ENCODE assay signal across 8 cellular contexts in genomic region chr4:176340871-176341685, GRCh38. TPM values are rescaled to one million over a fixed set of nuclear protein-coding genes. Genes with fewer than 3 reads are reported as not detected.
A peak's percentile ranks its signal among the peaks of the same experiment; 100 is the strongest.
DNase-seq lines count a peak whose midpoint lies in the region; ATAC-seq, FAIRE-seq and TF ChIP-seq lines count a peak whose summit lies in the region.

No MANE protein-coding gene starts in this region.

- H2AFZ ChIP-seq in OCI-LY7 (ENCODE audit: low read length) = peak overlapping the region; percentile 4; the same call in 1 of the 2 replicates

- H3K4me1 ChIP-seq in A549 (no peaks in the 10 kb centered on the region), OCI-LY7 (ENCODE audit: insufficient read depth, low read length, poor library complexity, severe bottlenecking) (peaks cover 10% of the 10 kb centered on the region)

- no peaks in the 10 kb centered on the region for H3K36me3 ChIP-seq in OCI-LY7 (ENCODE audit: insufficient read depth, low read length)

- CTCF ChIA-PET in A549 (lab: Yijun Ruan, JAX) = interaction anchor here (0.6 to 4.4 kb wide), 37 partner anchors 9 to 802 kb away, joined by 3 to 31 read pairs (median 3); no protein-coding TSS in a partner anchor
- CTCF ChIA-PET in OCI-LY7 (lab: Charles Lee; ENCODE audit: unreplicated experiment) = interaction anchor here (0.6 to 0.8 kb wide), 4 partner anchors 144 to 392 kb away, joined by 3 to 4 read pairs (median 4); partner anchors contain the start of gene WDR17

- FAIRE-seq in A549 (lab: Jason Lieb, UNC) = no peak

- H3K27ac ChIP-seq in A549 = no peak overlapping the region
- no peak overlapping the region for H3K27ac ChIP-seq in OCI-LY7 (ENCODE audit: low read depth, low read length, poor library complexity, severe bottlenecking)
- H3K27ac ChIP-seq in dorsolateral prefrontal cortex = peak overlapping the region in 1 of 59 donors; percentile 1

- no peaks in the 10 kb centered on the region for H3K79me2 ChIP-seq in OCI-LY7 (ENCODE audit: insufficient read depth, low read depth, low read length)

- no peak for TF ChIP-seq POLR2A in A549 (IDR thresholded peaks at IDR 0.05; ENCODE audit: low read length)

- POLR2A ChIA-PET in A549 (lab: Yijun Ruan, JAX) (no interaction called here), OCI-LY7 (lab: Charles Lee) (interaction anchor here (0.6 to 1.4 kb wide), 10 partner anchors 9 to 636 kb away, joined by 3 to 4 read pairs (median 3); no protein-coding TSS in a partner anchor)

- H3K27me3 ChIP-seq in dorsolateral prefrontal cortex = no peaks in the 10 kb centered on the region

- H3K4me3 ChIP-seq in A549 (no peak overlapping the region), GM12865 (ENCODE audit: low read depth, low read length) (no peak overlapping the region), OCI-LY7 (ENCODE audit: low read depth, low read length, poor library complexity, severe bottlenecking) (no peak overlapping the region), dorsolateral prefrontal cortex (peak overlapping the region in 45 of 59 donors; percentile 9 to 60 (median 44))

- 43% methylated on average over 8 of the region's 8 CpGs for WGBS in A549 (ENCODE audit: missing lambda C conversion rate)

- TF ChIP-seq EP300 in A549 (IDR thresholded peaks at IDR 0.05) = no peak

- DNase-seq in A549 (ENCODE audit: low read depth in 1 of 2, low spot score in 1 of 2) = peak in 1 of 2 experiments; percentile 38
- peak; percentile 61 for DNase-seq in GM12865 (ENCODE audit: low read depth)
- peak; percentile 63 for DNase-seq in OCI-LY7 (ENCODE audit: low spot score)
- DNase-seq in dorsolateral prefrontal cortex = no peak
- DNase-seq in midbrain (lab: John Stamatoyannopoulos, UW) = peak; percentile 14
- DNase-seq in stimulated activated CD8-positive, alpha-beta memory T cell treated with anti-CD3 and anti-CD28 coated beads, Interleukin-4, amount 100 ng/mL, for 48 hours = no peak
- DNase-seq in SHP77 treated with DMSO at 0.1 percent for 48 hours (lab: John Stamatoyannopoulos, UW) = no peak

- ATAC-seq in A549 (peak; percentile 50 to 69; a peak in 4 of 6 replicates), HG02884 (IDR thresholded peaks at IDR 0.05; ENCODE audit: unreplicated experiment) (peak; percentile 79)

- peaks cover 13% of the 10 kb centered on the region; the same call in 2 of the 3 replicates for H3K9me3 ChIP-seq in A549
- peaks cover 13% of the 10 kb centered on the region for H3K9me3 ChIP-seq in OCI-LY7 (ENCODE audit: low read length)

- H4K20me1 ChIP-seq in OCI-LY7 (ENCODE audit: insufficient read depth, low read length) = no peaks in the 10 kb centered on the region

- intact Hi-C loops in OCI-LY7 (cut with micrococcal nuclease; ENCODE audit: unreplicated experiment) (loop anchor here (1.0 to 2.0 kb wide), 5 partner anchors 191 to 781 kb away; partner anchors contain the start of gene WDR17), dorsolateral prefrontal cortex (cut with DNase I) (loop anchor here (2.0 to 5.0 kb wide), 3 partner anchors 304 to 779 kb away; no protein-coding TSS in a partner anchor)

- BruUV-seq in OCI-LY7 (replicated peaks; lab: Mats Ljungman, UMichigan) = no TSS peak

- peak; percentile 65 for TF ChIP-seq CTCF in A549 (IDR thresholded peaks at IDR 0.05)
- TF ChIP-seq CTCF in GM12865 (IDR thresholded peaks at IDR 0.05; ENCODE audit: insufficient read depth, low read depth, low read length, missing control alignments) = peak; percentile 50
- TF ChIP-seq CTCF in OCI-LY7 (conservative IDR thresholded peaks at IDR 0.05; ENCODE audit: low read length) = peak; percentile 91
- peak; percentile 35 to 90 (median 76) for TF ChIP-seq CTCF in dorsolateral prefrontal cortex (IDR thresholded peaks at IDR 0.05 in 54 of 56, conservative IDR thresholded peaks at IDR 0.05 in 2 of 56; ENCODE audit: low read depth in 1 of 56, partially characterized antibody in 56 of 56)

- no peaks in the 10 kb centered on the region for H3K9me2 ChIP-seq in OCI-LY7 (ENCODE audit: insufficient read depth, low read length)

- H3K4me2 ChIP-seq in A549 (0 out of 3 replicates have a peak overlapping the region, but pooled peaks have one; percentile 27), OCI-LY7 (ENCODE audit: low read length) (peak overlapping the region; percentile 27)

- peak; percentile 76 for TF ChIP-seq RAD21 in A549 (conservative IDR thresholded peaks at IDR 0.05 in 1 of 2, IDR thresholded peaks at IDR 0.05 in 1 of 2)

TF ChIP-seq in A549, 52 proteins besides CTCF, POLR2A, EP300 and RAD21:
- TF ChIP-seq CHD4 (IDR thresholded peaks at IDR 0.05; ENCODE audit: borderline replicate concordance) (no peak), CEBPB (IDR thresholded peaks at IDR 0.05) (no peak), SMC3 (IDR thresholded peaks at IDR 0.05) (peak; percentile 75)

RNA-seq across cellular contexts. Expression of gene SPCS3, which starts 21.3 kb away (rescaled TPM):
- polyA plus RNA-seq in A549 (2011; rRNA removed) (35.7 and 44.5 TPM in 2 replicates), A549 (2017; fragmentation: RNase III; extraction: RNeasy Plus Mini Kit Qiagen cat#74134 plus additional on column Dnase treatment) (31.3 to 33.2 TPM (median 32.9 TPM) in 3 replicates)
- 11.2 and 14.2 TPM in 2 replicates for polyA plus RNA-seq in A549 (2012; cell fraction: cytosol; rRNA removed)
- 10.2 and 11.6 TPM in 2 replicates for polyA plus RNA-seq in A549 (2012; cell fraction: nucleus; rRNA removed)
- polyA minus RNA-seq in A549 (2011; rRNA and poly(A)+ RNA removed) = 11.0 and 11.5 TPM in 2 replicates
- total RNA-seq in OCI-LY7 (2014; rRNA removed; shearing (Covaris generic)) = 100 and 122 TPM in 2 replicates
- total RNA-seq in OCI-LY7 (2022) (253 and 268 TPM in 2 replicates), dorsolateral prefrontal cortex (100 to 1,000 TPM in 26 of 120 experiments, 10 to 100 TPM in 94; 65.9 to 118 (median 91.8) TPM)

Comparison
In these comparisons a context has a peak if more than half of its experiments do, and no peak if none do; other contexts are left out.
1. DNase-seq: peak in GM12865 (single experiment), OCI-LY7 (single experiment) and midbrain (single experiment); none in dorsolateral prefrontal cortex (0 of 10), stimulated activated CD8-positive, alpha-beta memory T cell treated with anti-CD3 and anti-CD28 coated beads, Interleukin-4, amount 100 ng/mL, for 48 hours (single experiment) and SHP77 treated with DMSO at 0.1 percent for 48 hours (single experiment).
2. H3K4me3 ChIP-seq: peak in dorsolateral prefrontal cortex (45 of 59); none in A549 (single experiment), GM12865 (single experiment) and OCI-LY7 (single experiment).
3. Peak in every context shown above with its lines, with median percentiles within 50 percentile points of each other: CTCF ChIP-seq.